Comparison of ENCODE assay signal across 8 cellular contexts in genomic region chr15:40307421-40308165, GRCh38. TPM values are rescaled to one million over a fixed set of nuclear protein-coding genes. Genes with fewer than 3 reads are reported as not detected.
DNase-seq lines count a peak whose midpoint lies in the region; ATAC-seq, FAIRE-seq and TF ChIP-seq lines count a peak whose summit lies in the region.

A gene with protein sequence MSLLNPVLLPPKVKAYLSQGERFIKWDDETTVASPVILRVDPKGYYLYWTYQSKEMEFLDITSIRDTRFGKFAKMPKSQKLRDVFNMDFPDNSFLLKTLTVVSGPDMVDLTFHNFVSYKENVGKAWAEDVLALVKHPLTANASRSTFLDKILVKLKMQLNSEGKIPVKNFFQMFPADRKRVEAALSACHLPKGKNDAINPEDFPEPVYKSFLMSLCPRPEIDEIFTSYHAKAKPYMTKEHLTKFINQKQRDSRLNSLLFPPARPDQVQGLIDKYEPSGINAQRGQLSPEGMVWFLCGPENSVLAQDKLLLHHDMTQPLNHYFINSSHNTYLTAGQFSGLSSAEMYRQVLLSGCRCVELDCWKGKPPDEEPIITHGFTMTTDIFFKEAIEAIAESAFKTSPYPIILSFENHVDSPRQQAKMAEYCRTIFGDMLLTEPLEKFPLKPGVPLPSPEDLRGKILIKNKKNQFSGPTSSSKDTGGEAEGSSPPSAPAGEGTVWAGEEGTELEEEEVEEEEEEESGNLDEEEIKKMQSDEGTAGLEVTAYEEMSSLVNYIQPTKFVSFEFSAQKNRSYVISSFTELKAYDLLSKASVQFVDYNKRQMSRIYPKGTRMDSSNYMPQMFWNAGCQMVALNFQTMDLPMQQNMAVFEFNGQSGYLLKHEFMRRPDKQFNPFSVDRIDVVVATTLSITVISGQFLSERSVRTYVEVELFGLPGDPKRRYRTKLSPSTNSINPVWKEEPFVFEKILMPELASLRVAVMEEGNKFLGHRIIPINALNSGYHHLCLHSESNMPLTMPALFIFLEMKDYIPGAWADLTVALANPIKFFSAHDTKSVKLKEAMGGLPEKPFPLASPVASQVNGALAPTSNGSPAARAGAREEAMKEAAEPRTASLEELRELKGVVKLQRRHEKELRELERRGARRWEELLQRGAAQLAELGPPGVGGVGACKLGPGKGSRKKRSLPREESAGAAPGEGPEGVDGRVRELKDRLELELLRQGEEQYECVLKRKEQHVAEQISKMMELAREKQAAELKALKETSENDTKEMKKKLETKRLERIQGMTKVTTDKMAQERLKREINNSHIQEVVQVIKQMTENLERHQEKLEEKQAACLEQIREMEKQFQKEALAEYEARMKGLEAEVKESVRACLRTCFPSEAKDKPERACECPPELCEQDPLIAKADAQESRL (minus strand): TSS chr15:40307935. CDS start chr15:40307672, 263 bp downstream.

- peak; percentile 75 for TF ChIP-seq CTCF in GM12872 (IDR thresholded peaks at IDR 0.05; ENCODE audit: insufficient read depth, low read depth, low read length)
- peak in 7 of 9 donors; percentile 11 to 42 (median 24) for TF ChIP-seq CTCF in heart right ventricle (IDR thresholded peaks at IDR 0.05)

- intact Hi-C loops in heart right ventricle (cut with DNase I), result no loop called here

- WGBS in heart right ventricle, 2 donors, result 49 to 63% methylated on average over 15 of the region's 15 CpGs

- H3K27me3 ChIP-seq in heart right ventricle, result peaks cover 0 to 3% (median 0%) of the 10 kb centered on the region in 7 donors

- peak; percentile 89 for DNase-seq in OCI-M1 (lab: John Stamatoyannopoulos, UW)
- DNase-seq in activated T-cell treated with anti-CD3 and anti-CD28 coated beads, Interleukin-2, amount 50 U/mL, for 48 hours, result peak; percentile 83 to 86
- peak in 1 of 2 donors; percentile 40 for DNase-seq in heart right ventricle
- peak; percentile 48 to 54 for DNase-seq in stimulated activated CD4-positive, alpha-beta T cell treated with anti-CD3 and anti-CD28 coated beads, Interleukin-15, amount 100 ng/mL, for 1 hour (ENCODE audit: low read depth in 1 of 2, low spot score in 1 of 2)
- DNase-seq in GM19240 (ENCODE audit: insufficient read length, low spot score), result no peak
- DNase-seq in H54 (ENCODE audit: insufficient read length, low spot score), result no peak

- H3K36me3 ChIP-seq in heart right ventricle, result peaks cover 0 to 12% (median 0%) of the 10 kb centered on the region in 9 donors

- ATAC-seq in HG02623 (IDR thresholded peaks at IDR 0.05; ENCODE audit: unreplicated experiment) (peak; percentile 54), heart right ventricle (peak; percentile 45 to 82 (median 66))

- H3K9me3 ChIP-seq in heart right ventricle, result no peaks in the 10 kb centered on the region

- FAIRE-seq in H54 (lab: Jason Lieb, UNC), result no peak

- H3K4me1 ChIP-seq in heart right ventricle, result peaks cover 0 to 42% (median 0%) of the 10 kb centered on the region in 9 donors

- TF ChIP-seq POLR2A in H54 (IDR thresholded peaks at IDR 0.05; ENCODE audit: low read depth, low read length), result no peak

- H3K4me3 ChIP-seq in heart right ventricle, result peak within 1 kb of the TSS in 7 of 10 donors; percentile 21 to 60 (median 35)

- peak within 1 kb of the TSS in 4 of 10 donors; percentile 27 to 98 (median 59) for H3K27ac ChIP-seq in heart right ventricle

RNA-seq across cellular contexts. Expression of the gene that starts here (rescaled TPM):
- 10 to 100 TPM in 2 of 10 donors, 1 to 10 TPM in 8; 1.2 to 24.4 (median 4.9) TPM for total RNA-seq in heart right ventricle
- 10 to 100 TPM in 1 of 2 donors, 1 to 10 TPM in 1; 4.2 to 14.6 TPM for polyA plus RNA-seq in heart right ventricle

Comparison
In these comparisons a context has a peak if more than half of its experiments do, and no peak if none do; other contexts are left out.
1. DNase-seq: peak in OCI-M1 (single experiment), activated T-cell treated with anti-CD3 and anti-CD28 coated beads, Interleukin-2, amount 50 U/mL, for 48 hours (2 of 2) and stimulated activated CD4-positive, alpha-beta T cell treated with anti-CD3 and anti-CD28 coated beads, Interleukin-15, amount 100 ng/mL, for 1 hour (2 of 2); none in GM19240 (single experiment) and H54 (single experiment).